In the genomic region with DNA sequence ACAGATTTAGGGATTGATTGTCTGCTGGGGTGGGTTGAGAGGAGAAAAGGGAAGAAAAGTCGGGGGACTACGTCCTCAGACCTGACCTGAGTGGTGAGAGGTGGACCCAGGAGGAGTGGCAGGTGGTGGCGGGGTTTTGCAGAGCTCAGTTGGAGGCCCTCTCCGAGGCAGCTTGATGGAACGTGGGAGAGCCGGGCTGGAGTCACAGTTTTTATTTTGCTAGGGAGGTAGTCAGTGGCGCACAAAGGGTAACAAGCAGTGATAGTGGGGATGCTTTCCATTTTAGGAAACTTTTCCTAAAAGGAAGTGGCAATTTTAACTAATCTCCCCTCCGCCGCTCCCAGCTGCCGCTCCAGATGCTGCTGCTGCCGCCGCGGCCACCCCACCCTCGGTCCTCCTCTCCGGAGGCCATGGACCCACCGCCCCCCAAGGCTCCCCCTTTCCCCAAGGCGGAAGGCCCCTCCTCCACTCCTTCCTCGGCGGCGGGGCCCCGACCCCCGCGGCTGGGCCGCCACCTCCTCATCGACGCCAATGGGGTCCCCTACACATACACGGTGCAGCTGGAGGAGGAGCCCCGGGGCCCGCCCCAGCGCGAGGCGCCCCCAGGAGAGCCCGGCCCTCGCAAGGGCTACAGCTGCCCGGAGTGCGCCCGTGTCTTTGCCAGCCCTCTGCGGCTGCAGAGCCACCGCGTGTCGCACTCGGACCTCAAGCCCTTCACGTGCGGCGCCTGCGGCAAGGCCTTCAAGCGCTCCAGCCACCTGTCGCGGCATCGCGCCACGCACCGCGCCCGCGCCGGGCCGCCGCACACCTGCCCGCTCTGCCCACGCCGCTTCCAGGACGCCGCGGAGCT, we compare ENCODE assay signal across 8 cellular contexts.
A peak's percentile ranks its signal among the peaks of the same experiment; 100 is the strongest.
DNase-seq lines count a peak whose midpoint lies in the region; ATAC-seq and TF ChIP-seq lines count a peak whose summit lies in the region.

No MANE protein-coding gene starts in this region.

- no peaks in the 10 kb centered on the region for H3K9me3 ChIP-seq in iPS-18a (ENCODE audit: control insufficient read depth, low read depth, low read length)

- peaks cover 14% of the 10 kb centered on the region for H3K36me3 ChIP-seq in iPS-18a (ENCODE audit: control insufficient read depth, low read depth, low read length)

- H3K4me3 Mint-ChIP-seq in activated naive CD8-positive, alpha-beta T cell = peak overlapping the region; percentile 97

- no peak for ATAC-seq in GM21786 (IDR thresholded peaks at IDR 0.05; ENCODE audit: unreplicated experiment)
- no peak for ATAC-seq in GM21367 (IDR thresholded peaks at IDR 0.05; ENCODE audit: unreplicated experiment)

- peak overlapping the region; percentile 92 for H3K4me3 ChIP-seq in GM12865 (ENCODE audit: low read depth, low read length)
- peak overlapping the region; percentile 95 for H3K4me3 ChIP-seq in LNCaP clone FGC (ENCODE audit: low read depth, low read length)
- H3K4me3 ChIP-seq in iPS-18a (ENCODE audit: low read length) = peak overlapping the region; percentile 88

- TF ChIP-seq CTCF in GM12865 (IDR thresholded peaks at IDR 0.05; ENCODE audit: insufficient read depth, low read depth, low read length, missing control alignments) (no peak), LNCaP clone FGC (IDR thresholded peaks at IDR 0.05; ENCODE audit: control insufficient read depth, extremely low read depth, insufficient read depth) (no peak)

- H3K9me3 Mint-ChIP-seq in activated naive CD8-positive, alpha-beta T cell (ENCODE audit: low read depth) = no peaks in the 10 kb centered on the region

- H3K36me3 Mint-ChIP-seq in activated naive CD8-positive, alpha-beta T cell = peaks cover 6% of the 10 kb centered on the region

- H3K27ac Mint-ChIP-seq in activated naive CD8-positive, alpha-beta T cell = peak overlapping the region; percentile 100

- H3K4me1 Mint-ChIP-seq in activated naive CD8-positive, alpha-beta T cell (ENCODE audit: low read depth) = peaks cover 47% of the 10 kb centered on the region

- H3K27ac ChIP-seq in iPS-18a (ENCODE audit: low read length) = no peak overlapping the region

- H3K27me3 ChIP-seq in iPS-18a (ENCODE audit: control insufficient read depth, insufficient read depth, low read length) = no peaks in the 10 kb centered on the region

- no peaks in the 10 kb centered on the region for H3K27me3 Mint-ChIP-seq in activated naive CD8-positive, alpha-beta T cell

- H3K4me1 ChIP-seq in iPS-18a (ENCODE audit: control insufficient read depth, low read depth, low read length) = peaks cover 10% of the 10 kb centered on the region

- DNase-seq in GM12865 (ENCODE audit: low read depth) = peak; percentile 49
- DNase-seq in LNCaP clone FGC (ENCODE audit: low read depth) = no peak
- DNase-seq in stimulated activated CD4-positive, alpha-beta T cell treated with anti-CD3 and anti-CD28 coated beads, Interleukin-2, amount 100 ng/mL, for 24 hours = peak; percentile 50 to 51
- DNase-seq in NCI-H226 = no peak

- H3K9ac ChIP-seq in iPS-18a (ENCODE audit: low read length) = peak overlapping the region; percentile 92

Comparison
In these comparisons a context has a peak if more than half of its experiments do, and no peak if none do; other contexts are left out.
1. DNase-seq: peak in GM12865 (single experiment) and stimulated activated CD4-positive, alpha-beta T cell treated with anti-CD3 and anti-CD28 coated beads, Interleukin-2, amount 100 ng/mL, for 24 hours (2 of 2); none in LNCaP clone FGC (single experiment) and NCI-H226 (single experiment).
2. Peak in every context shown above with its lines, with median percentiles within 50 percentile points of each other: H3K4me3 ChIP-seq.